10 cellular contexts compared by ENCODE assay signal in the genomic region with DNA sequence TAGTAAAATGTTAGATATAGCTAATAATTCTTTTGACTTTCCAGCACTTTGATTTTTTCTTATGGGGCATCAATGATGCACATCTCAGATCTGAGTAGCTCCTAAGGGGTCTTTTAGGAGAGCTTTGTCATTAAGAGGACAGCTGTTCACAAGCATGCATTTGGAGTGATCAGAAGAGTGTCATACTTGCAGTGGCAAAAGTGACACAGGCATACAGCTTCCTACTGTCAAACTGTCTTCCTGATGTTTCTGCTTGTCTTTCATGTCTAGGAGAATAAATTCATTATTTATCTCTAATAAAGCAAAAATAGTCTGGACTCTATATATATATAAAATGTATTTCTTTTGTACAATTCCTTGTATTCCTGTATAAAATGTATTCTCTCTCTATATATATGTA.
"Had no signal": no experiment of that assay in that cellular context is flagged by ENCODE, and none has a peak within 500 bp of the region (broad histone marks: within the 10 kb centered on the region; RNA-seq: fewer than 3 reads in every experiment).

No MANE protein-coding gene starts in this region.

- H3K27ac ChIP-seq: GM23248 had no signal

- H3K9me3 ChIP-seq: HAP-1 had no signal

- H3K4me2 ChIP-seq: GM23338 had no signal

- H3K36me3 ChIP-seq: HAP-1 had no signal

- DNase-seq: GM23248, GOT3, H7, H9, HCEC 1CT, HFFc6 had no signal

- FAIRE-seq: H1, H54 had no signal

- H3K4me3 ChIP-seq: GM23248, GM23338, HAP-1 had no signal

- H2AFZ ChIP-seq: GM23248, GM23338 had no signal

- H3K9ac ChIP-seq: GM23248 had no signal
